Comparison of ENCODE assay signal across 8 cellular contexts in genomic region chrX:139204903-139205667, GRCh38.
DNase-seq lines count a peak whose midpoint lies in the region; ATAC-seq and TF ChIP-seq lines count a peak whose summit lies in the region.

No MANE protein-coding gene starts in this region.

- H3K4me3 ChIP-seq in astrocyte of the spinal cord (ENCODE audit: low read depth, low read length) (peak overlapping the region; percentile 39), kidney epithelial cell (ENCODE audit: low read depth, low read length) (peak overlapping the region; percentile 40)

- no peaks in the 10 kb centered on the region for H3K9me3 Mint-ChIP-seq in stimulated activated naive CD8-positive, alpha-beta T cell treated with anti-CD3 and anti-CD28 coated beads, Interleukin-15, Interleukin-2, amounts not matched to agents 100 ng/mL and 50 ng/mL, for 24 hours
- no peaks in the 10 kb centered on the region for H3K9me3 Mint-ChIP-seq in activated CD8-positive, alpha-beta memory T cell treated with anti-CD3 and anti-CD28 coated beads, Interleukin-2, amount 10 ng/mL, durations not matched to agents 7 days and 5 days (ENCODE audit: low read depth)

- ATAC-seq in activated CD8-positive, alpha-beta memory T cell treated with anti-CD3 and anti-CD28 coated beads, Interleukin-2, amount 10 ng/mL, durations not matched to agents 7 days and 5 days: no peak

- H3K4me3 Mint-ChIP-seq in stimulated activated naive CD8-positive, alpha-beta T cell treated with anti-CD3 and anti-CD28 coated beads, Interleukin-15, Interleukin-2, amounts not matched to agents 100 ng/mL and 50 ng/mL, for 24 hours: peak overlapping the region; percentile 43
- H3K4me3 Mint-ChIP-seq in activated CD8-positive, alpha-beta memory T cell treated with anti-CD3 and anti-CD28 coated beads, Interleukin-2, amount 10 ng/mL, durations not matched to agents 7 days and 5 days: no peak overlapping the region

- H3K27me3 ChIP-seq in kidney epithelial cell (ENCODE audit: control insufficient read depth, insufficient read depth, low read length): peaks cover 15% of the 10 kb centered on the region

- DNase-seq in COR-L47 (lab: John Stamatoyannopoulos, UW): peak; percentile 0
- DNase-seq in astrocyte of the spinal cord (ENCODE audit: low read depth, low spot score): no peak
- DNase-seq in kidney epithelial cell (ENCODE audit: low read depth): no peak
- no peak for DNase-seq in SIG-M5 treated with dmso at 0.1 percent for 504 hours (lab: John Stamatoyannopoulos, UW; ENCODE audit: unreplicated experiment)
- no peak for DNase-seq in NCI-H774 (lab: John Stamatoyannopoulos, UW)
- DNase-seq in activated CD8-positive, alpha-beta memory T cell treated with anti-CD3 and anti-CD28 coated beads, Interleukin-2, amount 10 ng/mL, durations not matched to agents 7 days and 5 days: no peak

- peaks cover 42% of the 10 kb centered on the region for H3K27me3 Mint-ChIP-seq in stimulated activated naive CD8-positive, alpha-beta T cell treated with anti-CD3 and anti-CD28 coated beads, Interleukin-15, Interleukin-2, amounts not matched to agents 100 ng/mL and 50 ng/mL, for 24 hours
- peaks cover 44% of the 10 kb centered on the region for H3K27me3 Mint-ChIP-seq in activated CD8-positive, alpha-beta memory T cell treated with anti-CD3 and anti-CD28 coated beads, Interleukin-2, amount 10 ng/mL, durations not matched to agents 7 days and 5 days

- in situ Hi-C loops in astrocyte of the spinal cord (cut with HindIII; ENCODE audit: low sequenced_read_pairs): no loop called here

- no peak for TF ChIP-seq EP300 in Ishikawa (IDR thresholded peaks at IDR 0.05; ENCODE audit: borderline replicate concordance)

- CTCF ChIA-PET in activated CD8-positive, alpha-beta memory T cell treated with anti-CD3 and anti-CD28 coated beads, Interleukin-2, amount 10 ng/mL, durations not matched to agents 7 days and 5 days (lab: Charles Lee): no interaction called here

- H3K36me3 ChIP-seq in kidney epithelial cell (ENCODE audit: control insufficient read depth, insufficient read depth, low read length): no peaks in the 10 kb centered on the region

- TF ChIP-seq CTCF in astrocyte of the spinal cord (IDR thresholded peaks at IDR 0.05; ENCODE audit: low read depth, low read length) (no peak), kidney epithelial cell (IDR thresholded peaks at IDR 0.05; ENCODE audit: insufficient read depth, low read length, poor library complexity, severe bottlenecking) (no peak)

- H3K27ac Mint-ChIP-seq in stimulated activated naive CD8-positive, alpha-beta T cell treated with anti-CD3 and anti-CD28 coated beads, Interleukin-15, Interleukin-2, amounts not matched to agents 100 ng/mL and 50 ng/mL, for 24 hours: no peak overlapping the region
- H3K27ac Mint-ChIP-seq in activated CD8-positive, alpha-beta memory T cell treated with anti-CD3 and anti-CD28 coated beads, Interleukin-2, amount 10 ng/mL, durations not matched to agents 7 days and 5 days: no peak overlapping the region

- H3K36me3 Mint-ChIP-seq in stimulated activated naive CD8-positive, alpha-beta T cell treated with anti-CD3 and anti-CD28 coated beads, Interleukin-15, Interleukin-2, amounts not matched to agents 100 ng/mL and 50 ng/mL, for 24 hours (ENCODE audit: low read depth): no peaks in the 10 kb centered on the region
- H3K36me3 Mint-ChIP-seq in activated CD8-positive, alpha-beta memory T cell treated with anti-CD3 and anti-CD28 coated beads, Interleukin-2, amount 10 ng/mL, durations not matched to agents 7 days and 5 days: peaks cover 2% of the 10 kb centered on the region

- no peak for TF ChIP-seq RAD21 in Ishikawa (IDR thresholded peaks at IDR 0.05; ENCODE audit: low read depth)

- no peaks in the 10 kb centered on the region for H3K4me1 Mint-ChIP-seq in stimulated activated naive CD8-positive, alpha-beta T cell treated with anti-CD3 and anti-CD28 coated beads, Interleukin-15, Interleukin-2, amounts not matched to agents 100 ng/mL and 50 ng/mL, for 24 hours (ENCODE audit: low read depth)
- H3K4me1 Mint-ChIP-seq in activated CD8-positive, alpha-beta memory T cell treated with anti-CD3 and anti-CD28 coated beads, Interleukin-2, amount 10 ng/mL, durations not matched to agents 7 days and 5 days: no peaks in the 10 kb centered on the region

TF ChIP-seq in Ishikawa, 13 proteins besides CTCF, POLR2A, EP300 and RAD21:
- TF ChIP-seq TEAD4 (IDR thresholded peaks at IDR 0.05) (no peak), FOXM1 (IDR thresholded peaks at IDR 0.05; ENCODE audit: borderline replicate concordance, low read depth) (no peak), CEBPB (IDR thresholded peaks at IDR 0.05) (no peak), USF1 (IDR thresholded peaks at IDR 0.05) (no peak), MAX (IDR thresholded peaks at IDR 0.05) (peak; percentile 42; the same call in 1 of the 2 replicates), YY1 (IDR thresholded peaks at IDR 0.05; ENCODE audit: low read depth) (no peak)
